Comparison of ENCODE assay signal across 19 cellular contexts in the genomic region with DNA sequence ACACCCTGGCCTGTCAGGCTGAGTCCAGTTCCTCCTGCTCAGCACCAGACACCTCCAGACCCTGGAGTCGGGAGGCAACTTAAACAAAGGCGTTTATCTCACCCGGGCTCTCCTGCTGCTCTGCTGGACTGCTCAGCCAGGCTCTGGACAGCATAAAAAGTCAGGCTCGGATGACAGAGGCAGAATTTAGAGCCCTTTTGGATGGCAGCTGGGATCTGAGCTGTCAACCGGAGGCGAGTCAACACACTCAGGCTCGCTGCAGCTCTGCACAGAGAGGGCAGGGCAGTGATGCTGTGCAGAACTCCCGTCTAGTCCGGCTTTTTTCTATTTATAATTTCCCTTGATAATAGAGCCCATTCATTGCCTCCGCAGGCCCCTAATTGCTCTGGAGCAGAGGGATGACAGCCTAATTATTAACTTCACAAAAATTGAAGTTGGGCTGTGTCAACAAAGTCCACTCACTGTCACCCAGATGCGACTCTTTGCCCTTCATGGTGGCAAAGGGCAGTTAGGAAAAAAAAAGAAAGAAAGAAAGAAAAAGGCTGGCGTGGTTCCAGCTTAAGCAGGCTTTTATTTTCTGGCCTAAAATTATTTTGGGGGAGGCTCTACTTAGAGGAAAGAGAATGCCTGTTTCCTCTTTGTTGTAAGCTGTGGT. TPM values are rescaled to one million over a fixed set of nuclear protein-coding genes. Genes with fewer than 3 reads are reported as not detected.
DNase-seq lines count a peak whose midpoint lies in the region; TF ChIP-seq lines count a peak whose summit lies in the region.
"Had no signal": no experiment of that assay in that cellular context is flagged by ENCODE, and none has a peak within 500 bp of the region (broad histone marks: within the 10 kb centered on the region; RNA-seq: fewer than 3 reads in every experiment).

No MANE protein-coding gene starts in this region.

- CTCF ChIA-PET in CD8-positive, alpha-beta memory T cell (lab: Charles Lee), result no interaction called here

- WGBS in ectodermal cell, 2 experiments, result 74 to 75% methylated on average over 12 of the region's 12 CpGs
- 55% methylated on average over 12 of the region's 12 CpGs for WGBS in prostate gland

- no peak for TF ChIP-seq CTCF in prostate gland (IDR thresholded peaks at IDR 0.05)

- no peak overlapping the region for H3K27ac Mint-ChIP-seq in CD8-positive, alpha-beta memory T cell
- H3K27ac Mint-ChIP-seq: activated CD4-positive, alpha-beta T cell treated with anti-CD3 and anti-CD28 coated beads, Interleukin-2, amount 10 ng/mL, durations not matched to agents 7 days and 5 days; T-helper 2 cell treated with Interferon-gamma antibody and Interleukin-4, amounts not matched to agents 5 μg/mL and 100 μg/mL, for 36 hours had no signal

- H3K4me3 ChIP-seq in ectodermal cell (ENCODE audit: insufficient read depth, low read depth, low read length), result no peak overlapping the region
- H3K4me3 ChIP-seq in CD8-positive, alpha-beta memory T cell (ENCODE audit: low read length), result no peak overlapping the region
- H3K4me3 ChIP-seq in prostate gland, result no peak overlapping the region
- H3K4me3 ChIP-seq: spleen, stomach had no signal

- DNase-seq in AG08396 (ENCODE audit: low spot score), result peak; percentile 57
- DNase-seq in NCI-H2227 treated with DMSO at 0.1 percent for 48 hours (lab: John Stamatoyannopoulos, UW), result peak; percentile 19
- DNase-seq in left kidney (ENCODE audit: low read depth, low spot score), result peak; percentile 74
- DNase-seq in CD8-positive, alpha-beta memory T cell, result no peak
- no peak for DNase-seq in central memory CD4-positive, alpha-beta T cell
- no peak for DNase-seq in NAMALWA (ENCODE audit: low spot score)
- DNase-seq in prostate gland (ENCODE audit: low spot score), result no peak
- DNase-seq: activated CD4-positive, alpha-beta T cell treated with anti-CD3 and anti-CD28 coated beads, Interleukin-2, amount 10 ng/mL, durations not matched to agents 7 days and 5 days; activated T-cell treated with anti-CD3 and anti-CD28 coated beads, Interleukin-2, amount 50 U/mL, for 48 hours; erythroblast; H7; NCI-H1092 treated with DMSO at 0.1 percent for 48 hours; NCI-H524; spleen; stomach had no signal

- peaks cover 0 to 7% (median 0%) of the 10 kb centered on the region in 5 donors for H3K9me3 Mint-ChIP-seq in CD8-positive, alpha-beta memory T cell
- H3K9me3 Mint-ChIP-seq: activated CD4-positive, alpha-beta T cell treated with anti-CD3 and anti-CD28 coated beads, Interleukin-2, amount 10 ng/mL, durations not matched to agents 7 days and 5 days; T-helper 2 cell treated with Interferon-gamma antibody and Interleukin-4, amounts not matched to agents 5 μg/mL and 100 μg/mL, for 36 hours had no signal

- H3K27me3 ChIP-seq in ectodermal cell (ENCODE audit: control insufficient read depth, insufficient read depth, low read length, poor library complexity, severe bottlenecking), result peaks cover 13% of the 10 kb centered on the region
- H3K27me3 ChIP-seq in CD8-positive, alpha-beta memory T cell (ENCODE audit: insufficient read depth, low read length, poor library complexity, severe bottlenecking), result no peaks in the 10 kb centered on the region
- no peaks in the 10 kb centered on the region for H3K27me3 ChIP-seq in prostate gland (replicated peaks; ENCODE audit: insufficient read depth)

- H3K4me1 Mint-ChIP-seq in CD8-positive, alpha-beta memory T cell, result peaks cover 13 to 14% (median 13%) of the 10 kb centered on the region in 3 donors

- H3K36me3 ChIP-seq in ectodermal cell (ENCODE audit: control insufficient read depth, insufficient read depth, low read length), result no peaks in the 10 kb centered on the region
- no peaks in the 10 kb centered on the region for H3K36me3 ChIP-seq in CD8-positive, alpha-beta memory T cell (ENCODE audit: insufficient read depth, low read length)
- no peaks in the 10 kb centered on the region for H3K36me3 ChIP-seq in prostate gland
- H3K36me3 ChIP-seq: neutrophil, spleen, stomach had no signal

- H3K9me3 ChIP-seq in ectodermal cell (ENCODE audit: control insufficient read depth, low read length), result no peaks in the 10 kb centered on the region
- no peaks in the 10 kb centered on the region for H3K9me3 ChIP-seq in CD8-positive, alpha-beta memory T cell (ENCODE audit: low read length)
- H3K9me3 ChIP-seq in prostate gland, result no peaks in the 10 kb centered on the region
- H3K9me3 ChIP-seq: neutrophil, spleen, stomach had no signal

- peak overlapping the region; percentile 18 for H3K27ac ChIP-seq in ectodermal cell (ENCODE audit: insufficient read depth, low read depth, low read length, poor library complexity, severe bottlenecking)
- no peak overlapping the region for H3K27ac ChIP-seq in CD8-positive, alpha-beta memory T cell (ENCODE audit: low read depth, low read length)
- no peak overlapping the region for H3K27ac ChIP-seq in prostate gland
- H3K27ac ChIP-seq: neutrophil, spleen, stomach had no signal

- POLR2A ChIA-PET in CD8-positive, alpha-beta memory T cell (lab: Charles Lee), result no interaction called here

- peaks cover 0 to 2% (median 0%) of the 10 kb centered on the region in 3 donors for H3K36me3 Mint-ChIP-seq in CD8-positive, alpha-beta memory T cell

- TF ChIP-seq POLR2A in prostate gland (IDR thresholded peaks at IDR 0.05), result no peak

- H3K4me1 ChIP-seq in ectodermal cell (ENCODE audit: control insufficient read depth, insufficient read depth, low read length) (peaks cover 33% of the 10 kb centered on the region), prostate gland (replicated peaks) (no peaks in the 10 kb centered on the region)
- no peaks in the 10 kb centered on the region for H3K4me1 ChIP-seq in CD8-positive, alpha-beta memory T cell (ENCODE audit: insufficient read depth, low read length)

- H3K27me3 Mint-ChIP-seq in CD8-positive, alpha-beta memory T cell, result peaks cover 26 to 85% of the 10 kb centered on the region in 2 donors

- no peak overlapping the region for H3K4me3 Mint-ChIP-seq in CD8-positive, alpha-beta memory T cell
- H3K4me3 Mint-ChIP-seq: activated CD4-positive, alpha-beta T cell treated with anti-CD3 and anti-CD28 coated beads, Interleukin-2, amount 10 ng/mL, durations not matched to agents 7 days and 5 days; T-helper 2 cell treated with Interferon-gamma antibody and Interleukin-4, amounts not matched to agents 5 μg/mL and 100 μg/mL, for 36 hours had no signal

- intact Hi-C loops in prostate gland (cut with DNase I), result no loop called here

RNA-seq across cellular contexts. Expression of a gene that starts 37.6 kb away (rescaled TPM):
- 12.1 TPM for polyA plus RNA-seq in ectodermal cell (2013, experiment 1 of 4)
- 12.8 TPM for polyA plus RNA-seq in ectodermal cell (2013, experiment 2 of 4)
- 10.3 TPM for polyA plus RNA-seq in ectodermal cell (2013, experiment 3 of 4)
- polyA plus RNA-seq in ectodermal cell (2013, experiment 4 of 4), result 9.4 TPM
- 1 to 10 TPM; 2.1 to 2.4 TPM for total RNA-seq in CD8-positive, alpha-beta memory T cell
- polyA plus RNA-seq in CD8-positive, alpha-beta memory T cell, result not detected
- 1 to 10 TPM in 1 of 2 donors, under 1 TPM in 1; 0.82 to 6.7 TPM for total RNA-seq in prostate gland

RNA-seq across cellular contexts. Expression of a gene that starts 55.6 kb away (rescaled TPM):
- polyA plus RNA-seq in ectodermal cell (2013, experiment 1 of 4), result not detected
- polyA plus RNA-seq in ectodermal cell (2013, experiment 2 of 4), result 0.43 TPM
- polyA plus RNA-seq in ectodermal cell (2013, experiment 3 of 4), result 0.16 TPM
- 0.20 TPM for polyA plus RNA-seq in ectodermal cell (2013, experiment 4 of 4)
- total RNA-seq in CD8-positive, alpha-beta memory T cell, result under 1 TPM in 1 of 2 experiments, not detected in 1; 0.22 TPM
- polyA plus RNA-seq in CD8-positive, alpha-beta memory T cell, result not detected
- total RNA-seq in prostate gland, result not detected
- total RNA-seq: activated CD4-positive, alpha-beta T cell treated with anti-CD3 and anti-CD28 coated beads, Interleukin-2, amount 10 ng/mL, durations not matched to agents 7 days and 5 days; lung microvascular endothelial cell; stomach had no signal

Comparison
In these comparisons a context has a peak if more than half of its experiments do, and no peak if none do; other contexts are left out.
1. DNase-seq: peak in AG08396 (single experiment), NCI-H2227 treated with DMSO at 0.1 percent for 48 hours (single experiment) and left kidney (single experiment); none in CD8-positive, alpha-beta memory T cell (0 of 5), central memory CD4-positive, alpha-beta T cell (single experiment), NAMALWA (single experiment) and prostate gland (single experiment).